Comparison of ENCODE assay signal across 28 cellular contexts in the genomic region with DNA sequence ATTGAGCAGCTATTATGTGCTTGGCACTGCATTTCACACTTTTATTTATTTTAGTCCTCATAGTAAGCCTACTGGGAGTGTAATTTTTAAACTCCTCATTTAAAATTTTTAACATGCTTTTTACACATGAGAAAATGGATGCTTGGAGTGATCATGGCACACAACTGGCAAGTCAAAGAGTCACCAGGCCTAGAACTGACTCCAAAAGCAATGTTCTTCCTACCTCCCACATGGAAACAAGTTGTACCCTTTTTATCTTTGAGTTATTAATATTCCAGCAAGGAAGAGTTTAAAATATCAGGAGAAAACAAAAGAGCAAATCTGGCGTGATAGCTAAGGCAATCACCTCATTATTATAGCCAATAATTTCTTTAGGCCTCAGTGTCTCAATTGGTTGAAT.
"Had no signal": no experiment of that assay in that cellular context is flagged by ENCODE, and none has a peak within 500 bp of the region (broad histone marks: within the 10 kb centered on the region; RNA-seq: fewer than 3 reads in every experiment).

No MANE protein-coding gene starts in this region.

- H3K27ac Mint-ChIP-seq: stimulated activated effector memory CD8-positive, alpha-beta T cell treated with anti-CD3 and anti-CD28 coated beads, Interleukin-12 subunit alpha, Interleukin-12 subunit beta, amount 100 ng/mL, for 72 hours; stimulated activated memory B cell treated with anti-CD40 and anti-IgM and Interleukin-4, amounts not matched to agents 10 μg/mL and 1 μg/mL and 100 μg/mL, for 72 hours; stimulated activated naive B cell treated with anti-CD40 and anti-IgM and Interleukin-4, amounts not matched to agents 10 μg/mL and 1 μg/mL and 100 μg/mL, for 72 hours; stimulated activated naive CD8-positive, alpha-beta T cell treated with anti-CD3 and anti-CD28 coated beads, Interleukin-15, amount 100 ng/mL, for 72 hours; stimulated activated naive CD8-positive, alpha-beta T cell treated with anti-CD3 and anti-CD28 coated beads, Interleukin-15, Interleukin-2, amounts not matched to agents 100 ng/mL and 50 ng/mL, for 24 hours; type B pancreatic cell had no signal

- H3K36me3 ChIP-seq: suprapubic skin, thoracic aorta, thyroid gland, tibial artery, tibial nerve, transverse colon, upper lobe of left lung, upper lobe of right lung, uterus, vagina had no signal

- H3K4me1 Mint-ChIP-seq: stimulated activated effector memory CD8-positive, alpha-beta T cell treated with anti-CD3 and anti-CD28 coated beads, Interleukin-12 subunit alpha, Interleukin-12 subunit beta, amount 100 ng/mL, for 72 hours; stimulated activated memory B cell treated with anti-CD40 and anti-IgM and Interleukin-4, amounts not matched to agents 10 μg/mL and 1 μg/mL and 100 μg/mL, for 72 hours; stimulated activated naive B cell treated with anti-CD40 and anti-IgM and Interleukin-4, amounts not matched to agents 10 μg/mL and 1 μg/mL and 100 μg/mL, for 72 hours; stimulated activated naive CD8-positive, alpha-beta T cell treated with anti-CD3 and anti-CD28 coated beads, Interleukin-15, amount 100 ng/mL, for 72 hours had no signal

- H3K27ac ChIP-seq: stomach, suprapubic skin, testis, thoracic aorta, thyroid gland, tibial artery, tibial nerve, transverse colon, upper lobe of left lung, upper lobe of right lung, uterus, vagina had no signal

- ATAC-seq: stimulated activated effector memory CD8-positive, alpha-beta T cell treated with anti-CD3 and anti-CD28 coated beads, Interleukin-12 subunit alpha, Interleukin-12 subunit beta, amount 100 ng/mL, for 72 hours; stimulated activated memory B cell treated with anti-CD40 and anti-IgM and Interleukin-4, amounts not matched to agents 10 μg/mL and 1 μg/mL and 100 μg/mL, for 72 hours; stimulated activated naive B cell treated with anti-CD40 and anti-IgM and Interleukin-4, amounts not matched to agents 10 μg/mL and 1 μg/mL and 100 μg/mL, for 72 hours; stimulated activated naive CD8-positive, alpha-beta T cell treated with anti-CD3 and anti-CD28 coated beads, Interleukin-15, amount 100 ng/mL, for 72 hours; stimulated activated naive CD8-positive, alpha-beta T cell treated with anti-CD3 and anti-CD28 coated beads, Interleukin-15, Interleukin-2, amounts not matched to agents 100 U/mL and 50 U/mL, for 24 hours; upper lobe of right lung had no signal

- DNase-seq: stimulated activated CD4-positive, alpha-beta T cell treated with anti-CD3 and anti-CD28 coated beads, Interleukin-2, amount 100 ng/mL, for 48 hours; stimulated activated CD4-positive, alpha-beta T cell treated with anti-CD3 and anti-CD28 coated beads, Interleukin-4, amount 100 ng/mL, for 1 hour; stimulated activated CD4-positive, alpha-beta T cell treated with anti-CD3 and anti-CD28 coated beads, Interleukin-4, amount 100 ng/mL, for 24 hours; stimulated activated CD4-positive, alpha-beta T cell treated with anti-CD3 and anti-CD28 coated beads, Interleukin-4, amount 100 ng/mL, for 4 hours; stimulated activated CD8-positive, alpha-beta memory T cell treated with anti-CD3 and anti-CD28 coated beads, Interleukin-4, amount 100 ng/mL, for 48 hours; stimulated activated naive B cell treated with anti-CD40 and anti-IgM and Interleukin-4, amounts not matched to agents 10 μg/mL and 1 μg/mL and 100 μg/mL, for 72 hours; stimulated activated naive CD4-positive, alpha-beta T cell; stimulated activated naive CD4-positive, alpha-beta T cell treated with Interleukin-2 at 50 U/mL for 16 hours; stimulated activated naive CD8-positive, alpha-beta T cell treated with anti-CD3 and anti-CD28 coated beads, Interleukin-15, amount 100 ng/mL, for 72 hours; stimulated activated naive CD8-positive, alpha-beta T cell treated with anti-CD3 and anti-CD28 coated beads, Interleukin-15, Interleukin-2, amounts not matched to agents 100 U/mL and 50 U/mL, for 24 hours; stomach; substantia nigra; testis; thyroid gland; tibial artery; transverse colon; trophoblast cell; upper lobe of left lung; upper lobe of right lung; uterus had no signal

- H3K27me3 ChIP-seq: stomach, suprapubic skin, testis, thyroid gland, tibial artery, tibial nerve, transverse colon, upper lobe of left lung, upper lobe of right lung, uterus, vagina had no signal

- H3K27me3 Mint-ChIP-seq: stimulated activated memory B cell treated with anti-CD40 and anti-IgM and Interleukin-4, amounts not matched to agents 10 μg/mL and 1 μg/mL and 100 μg/mL, for 72 hours; stimulated activated naive B cell treated with anti-CD40 and anti-IgM and Interleukin-4, amounts not matched to agents 10 μg/mL and 1 μg/mL and 100 μg/mL, for 72 hours; stimulated activated naive CD8-positive, alpha-beta T cell treated with anti-CD3 and anti-CD28 coated beads, Interleukin-15, Interleukin-2, amounts not matched to agents 100 ng/mL and 50 ng/mL, for 24 hours; type B pancreatic cell had no signal

- H3K4me3 ChIP-seq: stomach, suprapubic skin, testis, thoracic aorta, thyroid gland, tibial artery, tibial nerve, transverse colon, upper lobe of left lung, upper lobe of right lung, uterus, vagina had no signal

- H3K4me1 ChIP-seq: suprapubic skin, thyroid gland, tibial artery, tibial nerve, upper lobe of left lung, upper lobe of right lung, uterus, vagina had no signal

- H3K4me3 Mint-ChIP-seq: stimulated activated effector memory CD8-positive, alpha-beta T cell treated with anti-CD3 and anti-CD28 coated beads, Interleukin-12 subunit alpha, Interleukin-12 subunit beta, amount 100 ng/mL, for 72 hours; stimulated activated memory B cell treated with anti-CD40 and anti-IgM and Interleukin-4, amounts not matched to agents 10 μg/mL and 1 μg/mL and 100 μg/mL, for 72 hours; stimulated activated naive B cell treated with anti-CD40 and anti-IgM and Interleukin-4, amounts not matched to agents 10 μg/mL and 1 μg/mL and 100 μg/mL, for 72 hours; stimulated activated naive CD8-positive, alpha-beta T cell treated with anti-CD3 and anti-CD28 coated beads, Interleukin-15, amount 100 ng/mL, for 72 hours; stimulated activated naive CD8-positive, alpha-beta T cell treated with anti-CD3 and anti-CD28 coated beads, Interleukin-15, Interleukin-2, amounts not matched to agents 100 ng/mL and 50 ng/mL, for 24 hours; type B pancreatic cell had no signal

- H3K36me3 Mint-ChIP-seq: stimulated activated effector memory CD8-positive, alpha-beta T cell treated with anti-CD3 and anti-CD28 coated beads, Interleukin-12 subunit alpha, Interleukin-12 subunit beta, amount 100 ng/mL, for 72 hours; stimulated activated memory B cell treated with anti-CD40 and anti-IgM and Interleukin-4, amounts not matched to agents 10 μg/mL and 1 μg/mL and 100 μg/mL, for 72 hours; stimulated activated naive B cell treated with anti-CD40 and anti-IgM and Interleukin-4, amounts not matched to agents 10 μg/mL and 1 μg/mL and 100 μg/mL, for 72 hours had no signal

- H3K9me3 ChIP-seq: stomach, suprapubic skin, testis, thoracic aorta, thyroid gland, tibial artery, tibial nerve, transverse colon, upper lobe of left lung, upper lobe of right lung, uterus, vagina had no signal
